8 cellular contexts compared by ENCODE assay signal in genomic region chr15:29633971-29634370, GRCh38.
"Had no signal": no experiment of that assay in that cellular context is flagged by ENCODE, and none has a peak within 500 bp of the region (broad histone marks: within the 10 kb centered on the region; RNA-seq: fewer than 3 reads in every experiment).

No MANE protein-coding gene starts in this region.

- DNase-seq: GDM1, GF-D8 had no signal

- H3K4me3 ChIP-seq: GM12878 had no signal

- FAIRE-seq: G401.6, GM12878, GM12891, GM12892, GM18507, GM19239 had no signal

- ATAC-seq: GM12878 had no signal
